35 cellular contexts compared by ENCODE assay signal in genomic region chr3:138012526-138012925, GRCh38. TPM values are rescaled to one million over a fixed set of nuclear protein-coding genes. Genes with fewer than 3 reads are reported as not detected.
"Had no signal": no experiment of that assay in that cellular context is flagged by ENCODE, and none has a peak within 500 bp of the region (broad histone marks: within the 10 kb centered on the region; RNA-seq: fewer than 3 reads in every experiment).

No MANE protein-coding gene starts in this region.

- H3K27ac ChIP-seq: brain microvascular endothelial cell, colonic mucosa, epithelial cell of prostate, esophagus squamous epithelium, WERI-Rb-1 had no signal

- H3K4me1 ChIP-seq: colonic mucosa, esophagus squamous epithelium had no signal

- FAIRE-seq: astrocyte, endometrium, endothelial cell of umbilical vein, frontal cortex had no signal

- H3K36me3 Mint-ChIP-seq: activated naive CD8-positive, alpha-beta T cell had no signal

- H3K9me3 Mint-ChIP-seq: activated B cell treated with CpG ODN at 0.5 μM for 24 hours; activated CD8-positive, alpha-beta T cell treated with anti-CD3 and anti-CD28 coated beads for 36 hours; activated T-cell treated with anti-CD3 and anti-CD28 coated beads, Interleukin-2, amount 50 U/mL, for 4 hours; activated T-helper 17 cell treated with anti-CD3 and anti-CD28 coated beads, Interleukin-2, amount 50 U/mL, for 72 hours; T-helper 2 cell treated with Interferon-gamma antibody and Interleukin-4, amounts not matched to agents 5 μg/mL and 100 μg/mL, for 36 hours had no signal

- ATAC-seq: activated CD4-positive, CD25-positive, alpha-beta regulatory T cell treated with anti-CD3 and anti-CD28 coated beads, Interleukin-2, amount 50 U/mL, for 24 hours; activated CD8-positive, alpha-beta T cell treated with anti-CD3 and anti-CD28 coated beads for 36 hours; activated T-cell treated with anti-CD3 and anti-CD28 coated beads, Interleukin-2, amount 50 U/mL, for 4 hours; activated T-helper 17 cell treated with anti-CD3 and anti-CD28 coated beads, Interleukin-2, amount 50 U/mL, for 72 hours; T-helper 17 cell had no signal

- H3K27me3 ChIP-seq: brain microvascular endothelial cell, colonic mucosa, esophagus squamous epithelium had no signal

- H3K4me3 Mint-ChIP-seq: activated B cell treated with CpG ODN at 0.5 μM for 24 hours; activated CD8-positive, alpha-beta T cell treated with anti-CD3 and anti-CD28 coated beads for 36 hours; activated naive CD8-positive, alpha-beta T cell; activated T-cell treated with anti-CD3 and anti-CD28 coated beads, Interleukin-2, amount 50 U/mL, for 4 hours; activated T-helper 17 cell treated with anti-CD3 and anti-CD28 coated beads, Interleukin-2, amount 50 U/mL, for 72 hours; T-helper 17 cell; T-helper 2 cell treated with Interferon-gamma antibody and Interleukin-4, amounts not matched to agents 5 μg/mL and 100 μg/mL, for 36 hours had no signal

- H3K27ac Mint-ChIP-seq: activated B cell treated with CpG ODN at 0.5 μM for 24 hours; activated CD8-positive, alpha-beta T cell treated with anti-CD3 and anti-CD28 coated beads for 36 hours; activated naive CD8-positive, alpha-beta T cell; activated T-helper 17 cell treated with anti-CD3 and anti-CD28 coated beads, Interleukin-2, amount 50 U/mL, for 72 hours; T-helper 17 cell; T-helper 2 cell treated with Interferon-gamma antibody and Interleukin-4, amounts not matched to agents 5 μg/mL and 100 μg/mL, for 36 hours had no signal

- H3K4me3 ChIP-seq: colonic mucosa, esophagus squamous epithelium had no signal

- DNase-seq: activated B cell treated with CpG ODN at 0.5 μM for 24 hours; activated CD4-positive, alpha-beta T cell treated with anti-CD3 and anti-CD28 coated beads for 48 hours; activated CD4-positive, alpha-beta T cell treated with anti-CD3 and anti-CD28 coated beads, Interleukin-2, amount 50 U/mL, for 1 hour; activated CD4-positive, alpha-beta T cell treated with anti-CD3 and anti-CD28 coated beads, Interleukin-2, amount 50 U/mL, for 48 hours; activated CD8-positive, alpha-beta memory T cell treated with anti-CD3 and anti-CD28 coated beads for 24 hours; activated CD8-positive, alpha-beta T cell treated with anti-CD3 and anti-CD28 coated beads for 36 hours; activated effector memory CD4-positive, alpha-beta T cell treated with Interleukin-2 at 50 U/mL for 16 hours; activated gamma-delta T cell treated with Interleukin-2 at 50 U/mL for 16 hours; activated naive CD4-positive, alpha-beta T cell treated with anti-CD3 and anti-CD28 coated beads, Interleukin-2, amount 50 U/mL, for 16 hours; activated naive CD4-positive, alpha-beta T cell treated with Interleukin-2 at 50 U/mL for 16 hours; activated T-cell treated with anti-CD3 and anti-CD28 coated beads, Interleukin-2, amount 50 U/mL, for 4 hours; amniotic stem cell; anterior cingulate cortex; brain microvascular endothelial cell; central memory CD4-positive, alpha-beta T cell; cerebellar nuclear complex; colonic mucosa; effector CD8-positive, alpha-beta T cell; esophagus squamous epithelium; T-helper 1 cell; T-helper 17 cell; T1000 had no signal

- H3K36me3 ChIP-seq: brain microvascular endothelial cell, colonic mucosa, esophagus squamous epithelium, WERI-Rb-1 had no signal

- H3K27me3 Mint-ChIP-seq: activated naive CD8-positive, alpha-beta T cell had no signal

- H3K4me1 Mint-ChIP-seq: activated B cell treated with CpG ODN at 0.5 μM for 24 hours; activated T-helper 17 cell treated with anti-CD3 and anti-CD28 coated beads, Interleukin-2, amount 50 U/mL, for 72 hours; T-helper 17 cell had no signal

- H3K9me3 ChIP-seq: colonic mucosa, esophagus squamous epithelium had no signal

RNA-seq across cellular contexts. Expression of gene CLDN18, which starts 2.6 kb away (rescaled TPM):
- total RNA-seq: activated B cell treated with CpG ODN at 0.5 μM for 24 hours; activated CD8-positive, alpha-beta T cell treated with anti-CD3 and anti-CD28 coated beads for 36 hours; activated T-helper 17 cell treated with anti-CD3 and anti-CD28 coated beads, Interleukin-2, amount 50 U/mL, for 72 hours; astrocyte; dermis microvascular lymphatic vessel endothelial cell; endothelial cell of umbilical vein; fibroblast of lung; fibroblast of villous mesenchyme; frontal cortex; T-helper 17 cell had no signal
- polyA plus RNA-seq: endothelial cell of umbilical vein, fibroblast of lung had no signal
